In the genomic region with DNA sequence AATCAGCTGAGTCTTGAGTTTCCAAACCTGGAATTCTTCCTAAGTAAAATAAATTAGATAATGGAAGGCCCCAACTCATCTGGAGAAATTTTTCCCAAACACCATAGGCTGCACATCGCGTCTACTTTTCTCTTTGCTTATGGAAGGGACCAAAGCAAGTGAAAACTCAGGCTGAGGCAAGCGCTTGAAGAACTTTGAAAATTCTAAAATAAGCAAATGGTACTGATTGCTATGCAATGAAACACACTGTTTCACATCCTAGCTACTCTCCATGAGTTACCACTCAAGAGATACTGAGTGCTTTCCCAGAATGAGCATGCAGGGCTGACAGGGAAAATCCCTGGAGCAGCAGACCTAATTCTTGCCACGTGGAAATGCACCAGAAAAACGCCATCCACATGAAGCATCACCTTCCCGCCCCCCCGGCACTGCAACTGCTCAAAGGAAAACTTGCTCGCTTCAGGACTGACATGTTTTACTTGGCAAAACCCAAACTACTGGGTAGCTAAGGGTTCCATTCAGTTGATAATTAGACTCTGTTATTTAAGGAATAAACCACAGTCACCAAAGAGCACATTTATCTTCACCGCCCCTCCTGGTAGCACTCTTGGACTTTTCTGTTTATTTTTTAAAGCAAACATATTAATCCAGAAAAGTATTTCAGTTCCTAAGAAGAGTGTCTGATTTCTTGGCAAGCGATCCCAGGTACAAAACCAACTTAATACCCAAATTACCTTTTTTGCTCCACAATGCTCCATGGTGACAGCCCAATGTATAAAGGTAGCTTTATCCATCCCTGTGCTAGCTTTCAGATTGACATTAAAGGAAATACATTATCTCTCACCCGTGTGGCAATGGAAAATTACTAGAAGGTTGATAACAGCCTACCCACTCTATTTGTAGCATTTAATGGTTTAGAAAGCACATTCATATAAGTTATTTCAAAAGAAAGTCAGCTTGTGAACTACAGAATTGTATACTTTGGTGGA, we compare ENCODE assay signal across 29 cellular contexts.
DNase-seq lines count a peak whose midpoint lies in the region; ATAC-seq and TF ChIP-seq lines count a peak whose summit lies in the region.
"Had no signal": no experiment of that assay in that cellular context is flagged by ENCODE, and none has a peak within 500 bp of the region (broad histone marks: within the 10 kb centered on the region; RNA-seq: fewer than 3 reads in every experiment).

No MANE protein-coding gene starts in this region.

- no CpG with 5 or more reads among the region's 11 CpGs for WGBS in IMR-90 (ENCODE audit: extremely low coverage in 2 of 2, insufficient read length in 1 of 2), 2 experiments

- no peak overlapping the region for H3K4me3 Mint-ChIP-seq in neural progenitor cell
- no peak overlapping the region for H3K4me3 Mint-ChIP-seq in activated CD4-positive, alpha-beta T cell treated with anti-CD3 and anti-CD28 coated beads, Interleukin-2, amount 10 ng/mL, durations not matched to agents 7 days and 5 days
- no peak overlapping the region for H3K4me3 Mint-ChIP-seq in activated CD8-positive, alpha-beta T cell treated with anti-CD3 and anti-CD28 coated beads for 36 hours
- H3K4me3 Mint-ChIP-seq: B cell; CD8-positive, alpha-beta T cell; HFFc6; T-helper 2 cell treated with Interferon-gamma antibody and Interleukin-4, amounts not matched to agents 5 μg/mL and 100 μg/mL, for 36 hours had no signal

- H2AFZ ChIP-seq in IMR-90 (replicated peaks; ENCODE audit: low read length, poor library complexity) = no peak overlapping the region
- no peak overlapping the region for H2AFZ ChIP-seq in neural progenitor cell (replicated peaks)
- H2AFZ ChIP-seq: GM23248 had no signal

- no peak overlapping the region for H2BK15ac ChIP-seq in IMR-90 (ENCODE audit: low read depth, low read length)

- H3K9me3 ChIP-seq in IMR-90 (ENCODE audit: control insufficient read depth, insufficient read depth, low read length) (no peaks in the 10 kb centered on the region), neural progenitor cell (ENCODE audit: low read depth) (no peaks in the 10 kb centered on the region)

- peaks cover 22% of the 10 kb centered on the region for H3K36me3 Mint-ChIP-seq in neural progenitor cell
- peaks cover 34% of the 10 kb centered on the region for H3K36me3 Mint-ChIP-seq in activated CD4-positive, alpha-beta T cell treated with anti-CD3 and anti-CD28 coated beads, Interleukin-2, amount 10 ng/mL, durations not matched to agents 7 days and 5 days (ENCODE audit: low read depth)
- H3K36me3 Mint-ChIP-seq in activated CD8-positive, alpha-beta T cell treated with anti-CD3 and anti-CD28 coated beads for 36 hours (ENCODE audit: low read depth) = peaks cover 52% of the 10 kb centered on the region

- no peaks in the 10 kb centered on the region for H3K79me2 ChIP-seq in neural progenitor cell (ENCODE audit: low read depth)

- no peaks in the 10 kb centered on the region for H3K4me1 Mint-ChIP-seq in neural progenitor cell
- H3K4me1 Mint-ChIP-seq in activated CD4-positive, alpha-beta T cell treated with anti-CD3 and anti-CD28 coated beads, Interleukin-2, amount 10 ng/mL, durations not matched to agents 7 days and 5 days = no peaks in the 10 kb centered on the region
- no peaks in the 10 kb centered on the region for H3K4me1 Mint-ChIP-seq in activated CD8-positive, alpha-beta T cell treated with anti-CD3 and anti-CD28 coated beads for 36 hours (ENCODE audit: low read depth)
- H3K4me1 Mint-ChIP-seq: B cell had no signal

- H3K18ac ChIP-seq in IMR-90 (ENCODE audit: low read depth, low read length) = no peak overlapping the region

- no TSS peak for BruUV-seq in IMR-90 (replicated peaks; lab: Mats Ljungman, UMichigan)

- H2BK5ac ChIP-seq in IMR-90 (ENCODE audit: low read depth, low read length, poor library complexity, severe bottlenecking) = no peak overlapping the region

- H3K27ac Mint-ChIP-seq in neural progenitor cell = no peak overlapping the region
- H3K27ac Mint-ChIP-seq in activated CD4-positive, alpha-beta T cell treated with anti-CD3 and anti-CD28 coated beads, Interleukin-2, amount 10 ng/mL, durations not matched to agents 7 days and 5 days = no peak overlapping the region
- H3K27ac Mint-ChIP-seq in activated CD8-positive, alpha-beta T cell treated with anti-CD3 and anti-CD28 coated beads for 36 hours = no peak overlapping the region
- H3K27ac Mint-ChIP-seq: activated T-helper 2 cell treated with anti-CD3 and anti-CD28 coated beads, Interferon-gamma antibody, Interleukin-2, Interleukin-4, amounts not matched to agents 10 μg/mL and 5 μg/mL and 100 μg/mL, durations not matched to agents 14 hours and 24 hours and 36 hours; B cell; HFFc6; T-helper 2 cell treated with Interferon-gamma antibody and Interleukin-4, amounts not matched to agents 5 μg/mL and 100 μg/mL, for 36 hours had no signal

- H2AK5ac ChIP-seq in IMR-90 (ENCODE audit: low read depth, low read length) = no peak overlapping the region

- TF ChIP-seq RAD21 in IMR-90 (IDR thresholded peaks at IDR 0.05; ENCODE audit: low read length) = no peak

- DNase-seq in IMR-90 (peak; percentile 44), astrocyte of the hippocampus (ENCODE audit: low read depth, low spot score) (peak; percentile 88), left lobe of liver (ENCODE audit: low spot score) (peak; percentile 47), omental fat pad (ENCODE audit: low spot score) (no peak), neural progenitor cell (ENCODE audit: low spot score) (no peak)
- DNase-seq in activated CD4-positive, alpha-beta T cell treated with anti-CD3 and anti-CD28 coated beads, Interleukin-2, amount 10 ng/mL, durations not matched to agents 7 days and 5 days = no peak
- no peak for DNase-seq in activated CD8-positive, alpha-beta T cell treated with anti-CD3 and anti-CD28 coated beads for 36 hours
- DNase-seq: ACHN; activated naive CD4-positive, alpha-beta T cell treated with anti-CD3 and anti-CD28 coated beads, Interleukin-2, amount 50 U/mL, for 16 hours; activated T-cell treated with anti-CD3 and anti-CD28 coated beads for 4 hours; amniotic stem cell; CD8-positive, alpha-beta T cell; effector CD4-positive, alpha-beta T cell; GM23248; HFFc6; islet precursor cell; KBM-7; mammary epithelial cell; NCI-H1105; NCI-H187 treated with DMSO at 0.1 percent for 48 hours; NCI-H2171 treated with DMSO at 0.1 percent for 48 hours; NCI-H510A treated with DMSO at 0.1 percent for 48 hours; SHP77 treated with DMSO at 0.1 percent for 48 hours; stimulated activated CD4-positive, alpha-beta T cell treated with anti-CD3 and anti-CD28 coated beads, Interleukin-4, amount 100 ng/mL, for 1 hour; trophoblast cell had no signal

- CTCF ChIA-PET in IMR-90 (lab: Yijun Ruan, JAX) = no interaction called here
- CTCF ChIA-PET in activated CD4-positive, alpha-beta T cell treated with anti-CD3 and anti-CD28 coated beads, Interleukin-2, amount 10 ng/mL, durations not matched to agents 7 days and 5 days (lab: Charles Lee) = interaction anchor here (1.1 to 1.2 kb wide), 2 partner anchors 13 to 16 kb away, joined by 3 read pairs; no protein-coding TSS in a partner anchor
- CTCF ChIA-PET in activated CD8-positive, alpha-beta T cell treated with anti-CD3 and anti-CD28 coated beads for 36 hours (lab: Charles Lee) = interaction anchor here (1.0 to 1.4 kb wide), 2 partner anchors 60 to 189 kb away, joined by 3 to 5 read pairs; no protein-coding TSS in a partner anchor

- TF ChIP-seq POLR2A in IMR-90 (IDR thresholded peaks at IDR 0.05; ENCODE audit: low read depth, low read length) = no peak

- no peak overlapping the region for H2BK120ac ChIP-seq in IMR-90 (ENCODE audit: low read depth, low read length)

- no peaks in the 10 kb centered on the region for H3F3A ChIP-seq in neural progenitor cell (ENCODE audit: low read depth)

- H3K4ac ChIP-seq in IMR-90 (ENCODE audit: low read depth, low read length) = no peak overlapping the region

- H3K9ac ChIP-seq in IMR-90 (ENCODE audit: low read depth, low read length) (no peak overlapping the region), neural progenitor cell (no peak overlapping the region)
- H3K9ac ChIP-seq: GM23248 had no signal

- ATAC-seq in IMR-90 (ENCODE audit: low read depth) = no peak
- peak; percentile 45 for ATAC-seq in left lobe of liver
- peak; percentile 80 for ATAC-seq in omental fat pad (ENCODE audit: low FRiP score)
- ATAC-seq in GM19035 (IDR thresholded peaks at IDR 0.05; ENCODE audit: unreplicated experiment) = no peak
- ATAC-seq in activated CD8-positive, alpha-beta T cell treated with anti-CD3 and anti-CD28 coated beads for 36 hours = no peak
- ATAC-seq: CD8-positive, alpha-beta T cell had no signal

- H3K14ac ChIP-seq in IMR-90 (replicated peaks; ENCODE audit: low read depth, low read length) = no peak overlapping the region

- POLR2A ChIA-PET in IMR-90 (lab: Charles Lee; ENCODE audit: unreplicated experiment) = interaction anchor here (0.6 kb wide), 1 partner anchor 22 kb away, joined by 4 read pairs; no protein-coding TSS in a partner anchor
- POLR2A ChIA-PET in activated CD4-positive, alpha-beta T cell treated with anti-CD3 and anti-CD28 coated beads, Interleukin-2, amount 10 ng/mL, durations not matched to agents 7 days and 5 days (lab: Charles Lee) = no interaction called here
- POLR2A ChIA-PET in activated CD8-positive, alpha-beta T cell treated with anti-CD3 and anti-CD28 coated beads for 36 hours (lab: Charles Lee) = no interaction called here

- intact Hi-C loops in IMR-90 (cut with micrococcal nuclease) = no loop called here
- intact Hi-C loops in activated CD8-positive, alpha-beta T cell treated with anti-CD3 and anti-CD28 coated beads for 36 hours (cut with micrococcal nuclease) = no loop called here

- H2BK20ac ChIP-seq in IMR-90 (ENCODE audit: low read depth, low read length) = no peak overlapping the region

- no peaks in the 10 kb centered on the region for H3K79me1 ChIP-seq in IMR-90 (ENCODE audit: low read depth in 1 of 2, low read length in 2 of 2)

- no peaks in the 10 kb centered on the region for H3K27me3 Mint-ChIP-seq in neural progenitor cell (ENCODE audit: insufficient read depth, low read depth)
- H3K27me3 Mint-ChIP-seq in activated CD4-positive, alpha-beta T cell treated with anti-CD3 and anti-CD28 coated beads, Interleukin-2, amount 10 ng/mL, durations not matched to agents 7 days and 5 days = no peaks in the 10 kb centered on the region
- H3K27me3 Mint-ChIP-seq in activated CD8-positive, alpha-beta T cell treated with anti-CD3 and anti-CD28 coated beads for 36 hours = no peaks in the 10 kb centered on the region
- H3K27me3 Mint-ChIP-seq: B cell had no signal

- no peak overlapping the region for H4K8ac ChIP-seq in IMR-90 (ENCODE audit: low read depth in 2 of 2, low read length in 2 of 2)

- in situ Hi-C loops in IMR-90 (cut with MboI; ENCODE audit: low sequenced_read_pairs) = no loop called here

- no peak overlapping the region for H3K56ac ChIP-seq in IMR-90 (ENCODE audit: extremely low read depth, insufficient read depth, low read length)

- H4K20me1 ChIP-seq in IMR-90 (ENCODE audit: insufficient read depth, low read length) (no peaks in the 10 kb centered on the region), neural progenitor cell (ENCODE audit: low read depth) (no peaks in the 10 kb centered on the region)

- dilution Hi-C loops in IMR-90 (cut with HindIII; ENCODE audit: low sequenced_read_pairs, unreplicated experiment) = no loop called here

- H3K27ac ChIP-seq in IMR-90 (ENCODE audit: insufficient read depth, low read length) (no peak overlapping the region), neural progenitor cell (no peak overlapping the region)
- H3K27ac ChIP-seq: GM23248 had no signal

- H3K4me1 ChIP-seq in IMR-90 (ENCODE audit: control insufficient read depth, insufficient read depth, low read length) (no peaks in the 10 kb centered on the region), neural progenitor cell (no peaks in the 10 kb centered on the region)

- H3K27me3 ChIP-seq in IMR-90 (ENCODE audit: control insufficient read depth, insufficient read depth, low read length) (no peaks in the 10 kb centered on the region), neural progenitor cell (no peaks in the 10 kb centered on the region)

- no peaks in the 10 kb centered on the region for H3K9me3 Mint-ChIP-seq in neural progenitor cell
- H3K9me3 Mint-ChIP-seq in activated CD4-positive, alpha-beta T cell treated with anti-CD3 and anti-CD28 coated beads, Interleukin-2, amount 10 ng/mL, durations not matched to agents 7 days and 5 days = no peaks in the 10 kb centered on the region
- no peaks in the 10 kb centered on the region for H3K9me3 Mint-ChIP-seq in activated CD8-positive, alpha-beta T cell treated with anti-CD3 and anti-CD28 coated beads for 36 hours
- H3K9me3 Mint-ChIP-seq: activated T-helper 2 cell treated with anti-CD3 and anti-CD28 coated beads, Interferon-gamma antibody, Interleukin-2, Interleukin-4, amounts not matched to agents 10 μg/mL and 5 μg/mL and 100 μg/mL, durations not matched to agents 14 hours and 24 hours and 36 hours; CD8-positive, alpha-beta T cell; HFFc6; T-helper 2 cell treated with Interferon-gamma antibody and Interleukin-4, amounts not matched to agents 5 μg/mL and 100 μg/mL, for 36 hours had no signal

- 0 out of 2 replicates have a peak, but pooled peaks cover 3% of the 10 kb centered on the region for H3K9me1 ChIP-seq in IMR-90 (ENCODE audit: insufficient read depth, low read length)

- H3K4me3 ChIP-seq in IMR-90 (ENCODE audit: insufficient read depth, low read depth, low read length) (no peak overlapping the region), neural progenitor cell (no peak overlapping the region)
- H3K4me3 ChIP-seq: GM23248 had no signal

- H3K36me3 ChIP-seq in IMR-90 (ENCODE audit: control insufficient read depth, insufficient read depth, low read length) = peaks cover 24% of the 10 kb centered on the region
- H3K36me3 ChIP-seq in neural progenitor cell = peaks cover 9% of the 10 kb centered on the region

- no peak overlapping the region for H2AK9ac ChIP-seq in IMR-90 (replicated peaks; ENCODE audit: low read depth, low read length, poor library complexity)

- H3K4me2 ChIP-seq in IMR-90 (ENCODE audit: low read depth, low read length) (no peak overlapping the region), neural progenitor cell (no peak overlapping the region)

- no peak overlapping the region for H4K91ac ChIP-seq in IMR-90 (ENCODE audit: insufficient read depth, low read depth, low read length)

- TF ChIP-seq CTCF in IMR-90 (conservative IDR thresholded peaks at IDR 0.05; ENCODE audit: low read depth, low read length) = no peak
- no peak for TF ChIP-seq CTCF in omental fat pad (IDR thresholded peaks at IDR 0.05)
- no peak for TF ChIP-seq CTCF in neural progenitor cell (IDR thresholded peaks at IDR 0.05)
- TF ChIP-seq CTCF in activated CD8-positive, alpha-beta T cell treated with anti-CD3 and anti-CD28 coated beads for 36 hours (IDR thresholded peaks at IDR 0.05) = no peak

- H3K23ac ChIP-seq in IMR-90 (ENCODE audit: low read depth, low read length) = no peak overlapping the region

- H4K5ac ChIP-seq in IMR-90 (ENCODE audit: low read depth, low read length) = no peak overlapping the region

Comparison
In these comparisons a context has a peak if more than half of its experiments do, and no peak if none do; other contexts are left out.
1. ATAC-seq: peak in left lobe of liver (single experiment) and omental fat pad (single experiment); none in IMR-90 (single experiment), GM19035 (single experiment) and activated CD8-positive, alpha-beta T cell treated with anti-CD3 and anti-CD28 coated beads for 36 hours (single experiment).
2. DNase-seq: peak in IMR-90 (single experiment), astrocyte of the hippocampus (single experiment) and left lobe of liver (single experiment); none in omental fat pad (single experiment), neural progenitor cell (single experiment), activated CD4-positive, alpha-beta T cell treated with anti-CD3 and anti-CD28 coated beads, Interleukin-2, amount 10 ng/mL, durations not matched to agents 7 days and 5 days (single experiment) and activated CD8-positive, alpha-beta T cell treated with anti-CD3 and anti-CD28 coated beads for 36 hours (single experiment).